Comparison of ENCODE assay signal across 7 cellular contexts in genomic region chr10:66842867-66843266, GRCh38.
"Had no signal": no experiment of that assay in that cellular context is flagged by ENCODE, and none has a peak within 500 bp of the region (broad histone marks: within the 10 kb centered on the region; RNA-seq: fewer than 3 reads in every experiment).

No MANE protein-coding gene starts in this region.

- ATAC-seq: K562 had no signal

- H3K9me3 Mint-ChIP-seq: H9 had no signal

- H3K4me3 Mint-ChIP-seq: H9 had no signal

- H3K4me3 ChIP-seq: GM23248, K562 had no signal

- H3K27ac ChIP-seq: GM23248, HL-60 had no signal

- H3K9ac ChIP-seq: GM23248 had no signal

- DNase-seq: GM23248, H9, HCEC 1CT, IMR-90, KG1 had no signal

- H2AFZ ChIP-seq: GM23248 had no signal

- H3K27ac Mint-ChIP-seq: H9 had no signal
